9 cellular contexts compared by ENCODE assay signal in genomic region chr5:157431544-157432200, GRCh38. TPM values are rescaled to one million over a fixed set of nuclear protein-coding genes. Genes with fewer than 3 reads are reported as not detected.
DNase-seq lines count a peak whose midpoint lies in the region; ATAC-seq and TF ChIP-seq lines count a peak whose summit lies in the region.
"Had no signal": no experiment of that assay in that cellular context is flagged by ENCODE, and none has a peak within 500 bp of the region (broad histone marks: within the 10 kb centered on the region; RNA-seq: fewer than 3 reads in every experiment).

No MANE protein-coding gene starts in this region.

- H3K4me1 Mint-ChIP-seq in activated T-helper 17 cell treated with anti-CD3 and anti-CD28 coated beads, Interleukin-2, amount 50 U/mL, for 72 hours, result no peaks in the 10 kb centered on the region

- no peaks in the 10 kb centered on the region for H3K9me3 ChIP-seq in gastrocnemius medialis
- H3K9me3 ChIP-seq: neutrophil had no signal

- no peaks in the 10 kb centered on the region for H3K36me3 Mint-ChIP-seq in activated T-helper 17 cell treated with anti-CD3 and anti-CD28 coated beads, Interleukin-2, amount 50 U/mL, for 72 hours (ENCODE audit: low read depth)

- H3K4me1 ChIP-seq in gastrocnemius medialis, result no peaks in the 10 kb centered on the region

- no peak for TF ChIP-seq POLR2A in gastrocnemius medialis (IDR thresholded peaks at IDR 0.05)

- in situ Hi-C loops in ACHN (cut with HindIII; ENCODE audit: low pct_ligation_motif_present, low pct_unique_long_range_greater_than_20kb, low sequenced_read_pairs) (no loop called here), gastrocnemius medialis (cut with MboI; ENCODE audit: low sequenced_read_pairs in 4 of 4) (loop anchor here in 3 of 4 donors (5.0 to 25.0 kb wide), 3 partner anchors 46 to 286 kb away; no protein-coding TSS in a partner anchor)

- H3K27ac Mint-ChIP-seq in activated T-helper 17 cell treated with anti-CD3 and anti-CD28 coated beads, Interleukin-2, amount 50 U/mL, for 72 hours, result no peak overlapping the region

- H3K27me3 ChIP-seq in gastrocnemius medialis, result no peaks in the 10 kb centered on the region
- H3K27me3 ChIP-seq: neutrophil had no signal

- no peaks in the 10 kb centered on the region for H3K36me3 ChIP-seq in gastrocnemius medialis
- H3K36me3 ChIP-seq: neutrophil had no signal

- ATAC-seq in HG02884 (IDR thresholded peaks at IDR 0.05; ENCODE audit: unreplicated experiment) (peak; percentile 81), left cardiac atrium (peak; percentile 76 to 85), gastrocnemius medialis (peak; percentile 73 to 92)
- ATAC-seq in activated T-helper 17 cell treated with anti-CD3 and anti-CD28 coated beads, Interleukin-2, amount 50 U/mL, for 72 hours (replicated peaks), result peak; percentile 90

- no peaks in the 10 kb centered on the region for H3K27me3 Mint-ChIP-seq in activated T-helper 17 cell treated with anti-CD3 and anti-CD28 coated beads, Interleukin-2, amount 50 U/mL, for 72 hours

- H3K4me3 ChIP-seq in gastrocnemius medialis, result no peak overlapping the region

- intact Hi-C loops in left cardiac atrium (cut with DNase I) (loop anchor here (2.0 to 10.0 kb wide), 4 partner anchors 41 to 286 kb away; no protein-coding TSS in a partner anchor), gastrocnemius medialis (cut with DNase I; ENCODE audit: low total_unique reads) (loop anchor here (1.0 to 10.0 kb wide), 3 partner anchors 46 to 313 kb away; partner anchors contain the start of gene LSM11)

- H3K4me3 Mint-ChIP-seq in activated T-helper 17 cell treated with anti-CD3 and anti-CD28 coated beads, Interleukin-2, amount 50 U/mL, for 72 hours, result no peak overlapping the region

- no peaks in the 10 kb centered on the region for H3K9me3 Mint-ChIP-seq in activated T-helper 17 cell treated with anti-CD3 and anti-CD28 coated beads, Interleukin-2, amount 50 U/mL, for 72 hours

- H3K27ac ChIP-seq in gastrocnemius medialis, result no peak overlapping the region
- H3K27ac ChIP-seq: neutrophil had no signal

- peak; percentile 32 to 50 (median 43) for TF ChIP-seq CTCF in gastrocnemius medialis (IDR thresholded peaks at IDR 0.05 in 4 of 5, conservative IDR thresholded peaks at IDR 0.05 in 1 of 5)

- peak; percentile 63 for DNase-seq in ACHN
- DNase-seq in GM03348 (ENCODE audit: low spot score), result peak; percentile 72
- DNase-seq in NCI-H446 (lab: John Stamatoyannopoulos, UW), result peak; percentile 42 to 55
- DNase-seq in left cardiac atrium, result no peak
- DNase-seq in gastrocnemius medialis, result peak in 1 of 2 donors; percentile 11
- DNase-seq in epidermal melanocyte (ENCODE audit: insufficient read length, low spot score), result no peak

RNA-seq across cellular contexts. Expression of gene NIPAL4, which starts 28.3 kb away (rescaled TPM):
- total RNA-seq in activated T-helper 17 cell treated with anti-CD3 and anti-CD28 coated beads, Interleukin-2, amount 50 U/mL, for 72 hours, result under 1 TPM; 0.65 to 0.90 TPM
- total RNA-seq in left cardiac atrium (1 to 10 TPM in 1 of 2 donors, under 1 TPM in 1; 0.12 to 1.8 TPM), gastrocnemius medialis (1 to 10 TPM in 1 of 4 donors, not detected in 3; 1.5 TPM)

Comparison
In these comparisons a context has a peak if more than half of its experiments do, and no peak if none do; other contexts are left out.
1. DNase-seq: peak in ACHN (single experiment), GM03348 (single experiment) and NCI-H446 (2 of 2); none in left cardiac atrium (single experiment) and epidermal melanocyte (single experiment).
2. Peak in every context shown above with its lines, with median percentiles within 50 percentile points of each other: ATAC-seq.